In genomic region chr3:128579927-128580326, GRCh38 we compare ENCODE assay signal across 23 cellular contexts.
DNase-seq lines count a peak whose midpoint lies in the region; ATAC-seq, FAIRE-seq and TF ChIP-seq lines count a peak whose summit lies in the region.
"Had no signal": no experiment of that assay in that cellular context is flagged by ENCODE, and none has a peak within 500 bp of the region (broad histone marks: within the 10 kb centered on the region; RNA-seq: fewer than 3 reads in every experiment).

No MANE protein-coding gene starts in this region.

- H3K27ac Mint-ChIP-seq in activated naive CD4-positive, alpha-beta T cell treated with anti-CD3 and anti-CD28 coated beads for 36 hours: no peak overlapping the region
- H3K27ac Mint-ChIP-seq: B cell; CD8-positive, alpha-beta memory T cell; H9 had no signal

- H3K27ac ChIP-seq in GM12878 (ENCODE audit: control insufficient read depth, insufficient read depth): no peak overlapping the region
- H3K27ac ChIP-seq: C4-2B, GM23248, HL-60, Peyer's patch had no signal

- in situ Hi-C loops in GM12878 (cut with MboI): no loop called here

- no peaks in the 10 kb centered on the region for H3K4me1 ChIP-seq in GM12878 (ENCODE audit: control insufficient read depth, insufficient read depth, low read length)
- H3K4me1 ChIP-seq: Peyer's patch had no signal

- no peak overlapping the region for H3K4me3 ChIP-seq in MG63
- H3K4me3 ChIP-seq in GM12878: no peak overlapping the region
- H3K4me3 ChIP-seq: GM23248, Peyer's patch had no signal

- no peak overlapping the region for H3K4me2 ChIP-seq in GM12878 (ENCODE audit: control insufficient read depth, insufficient read depth)

- H3K9me3 Mint-ChIP-seq in activated naive CD4-positive, alpha-beta T cell treated with anti-CD3 and anti-CD28 coated beads for 36 hours: peaks cover 3% of the 10 kb centered on the region

- no peak overlapping the region for H2AFZ ChIP-seq in GM12878 (ENCODE audit: control insufficient read depth, low read depth, low read length)
- H2AFZ ChIP-seq: GM23248 had no signal

- 13% methylated on average over 2 of the region's 2 CpGs for WGBS in GM12878 (ENCODE audit: insufficient coverage, insufficient replicate concordance, low lambda C conversion rate, missing lambda C conversion rate)

- POLR2A ChIA-PET in GM12878 (lab: Charles Lee): no interaction called here

- DNase-seq in activated naive CD4-positive, alpha-beta T cell treated with anti-CD3 and anti-CD28 coated beads for 36 hours: peak; percentile 18
- DNase-seq in activated naive CD4-positive, alpha-beta T cell treated with Interleukin-2 at 50 U/mL for 16 hours: no peak
- DNase-seq in MG63: peak; percentile 25
- no peak for DNase-seq in GM12878 (ENCODE audit: low read depth, low spot score)
- no peak for DNase-seq in NCI-H1105 (lab: John Stamatoyannopoulos, UW)
- no peak for DNase-seq in NCI-H1105 treated with DMSO at 0.1 percent for 48 hours (lab: John Stamatoyannopoulos, UW)
- DNase-seq: CD8-positive, alpha-beta memory T cell; DMS153; GM23248; H9; Kasumi-1; NCI-H1417; NCI-H1694 treated with DMSO at 0.1 percent for 48 hours; NCI-H2081; NCI-H2227 treated with DMSO at 0.1 percent for 48 hours; NCI-H69; Peyer's patch; SHP77 treated with DMSO at 0.1 percent for 48 hours; T-helper 2 cell had no signal

- SMC1A ChIA-PET in GM12878 (lab: Charles Lee; ENCODE audit: uncharacterized antibody, unreplicated experiment): no interaction called here

- peaks cover 2% of the 10 kb centered on the region for H3K27me3 Mint-ChIP-seq in activated naive CD4-positive, alpha-beta T cell treated with anti-CD3 and anti-CD28 coated beads for 36 hours (ENCODE audit: low read depth)

- RAD21 ChIA-PET in GM12878 (lab: Charles Lee; ENCODE audit: unreplicated experiment): no interaction called here

- TF ChIP-seq EP300 in GM12878 (IDR thresholded peaks at IDR 0.05; ENCODE audit: borderline replicate concordance in 1 of 2, control insufficient read depth in 1 of 2, low read depth in 2 of 2, low read length in 2 of 2): no peak

- H3K9ac ChIP-seq in GM12878 (ENCODE audit: control insufficient read depth, insufficient read depth, low read length): no peak overlapping the region
- H3K9ac ChIP-seq: GM23248 had no signal

- H3K79me2 ChIP-seq in GM12878 (ENCODE audit: control insufficient read depth, insufficient read depth, low read length): no peaks in the 10 kb centered on the region

- no peaks in the 10 kb centered on the region for H3K27me3 ChIP-seq in MG63
- H3K27me3 ChIP-seq in GM12878 (replicated peaks in 1 of 2; ENCODE audit: control insufficient read depth in 2 of 2, insufficient read depth in 2 of 2, low read length in 1 of 2): no peaks in the 10 kb centered on the region
- H3K27me3 ChIP-seq: Peyer's patch had no signal

- BruUV-seq in GM12878 (replicated peaks; lab: Mats Ljungman, UMichigan): no TSS peak

- intact Hi-C loops in activated naive CD4-positive, alpha-beta T cell treated with anti-CD3 and anti-CD28 coated beads for 36 hours (cut with micrococcal nuclease): no loop called here
- intact Hi-C loops in GM12878 (cut with micrococcal nuclease; ENCODE audit: unreplicated experiment): no loop called here

- no peak for TF ChIP-seq RAD21 in GM12878 (IDR thresholded peaks at IDR 0.05; ENCODE audit: insufficient read depth, low read depth, low read length)

- no peaks in the 10 kb centered on the region for H3K36me3 Mint-ChIP-seq in activated naive CD4-positive, alpha-beta T cell treated with anti-CD3 and anti-CD28 coated beads for 36 hours (ENCODE audit: low read depth)
- H3K36me3 Mint-ChIP-seq: CD8-positive, alpha-beta memory T cell had no signal

- H3K4me1 Mint-ChIP-seq in activated naive CD4-positive, alpha-beta T cell treated with anti-CD3 and anti-CD28 coated beads for 36 hours (ENCODE audit: low read depth): no peaks in the 10 kb centered on the region
- H3K4me1 Mint-ChIP-seq: B cell; CD8-positive, alpha-beta memory T cell had no signal

- ATAC-seq in GM12878 (no peak), GM18870 (IDR thresholded peaks at IDR 0.05; ENCODE audit: unreplicated experiment) (no peak)

- TF ChIP-seq POLR2A in GM12878 (IDR thresholded peaks at IDR 0.05; ENCODE audit: low read depth, low read length): no peak

- no peak for FAIRE-seq in GM12878 (lab: Jason Lieb, UNC)

- H3K9me3 ChIP-seq in MG63: peaks cover 4% of the 10 kb centered on the region; the same call in 1 of the 2 replicates
- H3K9me3 ChIP-seq in GM12878 (replicated peaks; ENCODE audit: control insufficient read depth, insufficient read depth, low read length): peaks cover 3% of the 10 kb centered on the region; the same call in 2 of the 3 replicates

- no peak for TF ChIP-seq CTCF in GM12878 (IDR thresholded peaks at IDR 0.05 in 2 of 3, conservative IDR thresholded peaks at IDR 0.05 in 1 of 3; ENCODE audit: control insufficient read depth in 2 of 3, extremely low read depth in 1 of 3, insufficient read depth in 1 of 3, low read depth in 3 of 3, low read length in 3 of 3)

- no peak overlapping the region for H3K4me3 Mint-ChIP-seq in activated naive CD4-positive, alpha-beta T cell treated with anti-CD3 and anti-CD28 coated beads for 36 hours
- H3K4me3 Mint-ChIP-seq: B cell; CD8-positive, alpha-beta memory T cell; H9 had no signal

- no peaks in the 10 kb centered on the region for H4K20me1 ChIP-seq in GM12878 (ENCODE audit: control insufficient read depth, insufficient read depth)

- no peaks in the 10 kb centered on the region for H3K36me3 ChIP-seq in MG63
- H3K36me3 ChIP-seq in GM12878 (ENCODE audit: control insufficient read depth in 2 of 2, insufficient read depth in 2 of 2, low read length in 1 of 2): no peaks in the 10 kb centered on the region
- H3K36me3 ChIP-seq: Peyer's patch had no signal

- CTCF ChIA-PET in activated naive CD4-positive, alpha-beta T cell treated with anti-CD3 and anti-CD28 coated beads for 36 hours (lab: Charles Lee): interaction anchor here (0.7 to 1.3 kb wide), 4 partner anchors 21 to 152 kb away, joined by 3 to 4 read pairs (median 3); no protein-coding TSS in a partner anchor
- CTCF ChIA-PET in GM12878 (lab: Yijun Ruan, JAX): interaction anchor here (0.8 to 1.0 kb wide), 2 partner anchors 72 to 153 kb away, joined by 3 read pairs; no protein-coding TSS in a partner anchor

TF ChIP-seq in GM12878, 131 proteins besides CTCF, POLR2A, EP300 and RAD21:
- TF ChIP-seq USF1 (IDR thresholded peaks at IDR 0.05; ENCODE audit: borderline replicate concordance, extremely low read length, insufficient read depth, low read depth, low read length) (peak; percentile 28), PKNOX1 (IDR thresholded peaks at IDR 0.05) (no peak)

Comparison
In these comparisons a context has a peak if more than half of its experiments do, and no peak if none do; other contexts are left out.
1. DNase-seq: peak in activated naive CD4-positive, alpha-beta T cell treated with anti-CD3 and anti-CD28 coated beads for 36 hours (single experiment) and MG63 (single experiment); none in activated naive CD4-positive, alpha-beta T cell treated with Interleukin-2 at 50 U/mL for 16 hours (single experiment), GM12878 (single experiment), NCI-H1105 (single experiment) and NCI-H1105 treated with DMSO at 0.1 percent for 48 hours (single experiment).